In the genomic region with DNA sequence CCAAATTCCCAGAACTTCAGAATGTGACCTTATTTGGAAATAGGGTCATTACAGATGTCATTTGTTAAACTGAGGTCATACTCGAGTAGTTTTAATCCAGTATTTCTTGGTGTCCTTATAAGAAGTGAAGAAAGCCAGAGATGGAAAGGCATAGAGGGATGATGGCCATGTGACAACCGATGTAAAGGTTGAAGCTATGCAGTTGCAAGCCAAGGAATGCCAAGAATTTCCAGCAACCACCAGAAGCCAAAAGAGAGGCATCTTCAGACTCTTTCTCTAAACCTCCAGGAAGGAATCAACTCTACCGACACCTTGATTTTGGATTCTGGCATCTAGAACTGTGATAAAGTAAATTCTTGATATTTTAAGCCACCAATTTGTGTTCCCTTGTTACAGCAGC, we compare ENCODE assay signal across 29 cellular contexts.
DNase-seq lines count a peak whose midpoint lies in the region; TF ChIP-seq lines count a peak whose summit lies in the region.
"Had no signal": no experiment of that assay in that cellular context is flagged by ENCODE, and none has a peak within 500 bp of the region (broad histone marks: within the 10 kb centered on the region; RNA-seq: fewer than 3 reads in every experiment).

No MANE protein-coding gene starts in this region.

- H3K4me1 ChIP-seq in SJSA1 (replicated peaks) (peaks cover 35% of the 10 kb centered on the region), osteoblast (ENCODE audit: insufficient read depth, low read length) (peaks cover 5% of the 10 kb centered on the region)
- H3K4me1 ChIP-seq: Caco-2 had no signal

- H3K4me3 Mint-ChIP-seq in immature natural killer cell, result no peak overlapping the region
- H3K4me3 Mint-ChIP-seq: activated CD4-positive, alpha-beta memory T cell treated with anti-CD3 and anti-CD28 coated beads, Interleukin-2, amount 10 ng/mL, durations not matched to agents 7 days and 5 days; activated naive CD4-positive, alpha-beta T cell treated with anti-CD3 and anti-CD28 coated beads, Interleukin-2, amount 50 U/mL, for 24 hours; naive thymus-derived CD4-positive, alpha-beta T cell; stimulated activated naive CD8-positive, alpha-beta T cell treated with anti-CD3 and anti-CD28 coated beads, Interleukin-15, Interleukin-2, amounts not matched to agents 100 ng/mL and 50 ng/mL, for 24 hours had no signal

- H3K4me3 ChIP-seq in SJSA1 (no peak overlapping the region), fibroblast of pulmonary artery (replicated peaks; ENCODE audit: low read depth, low read length) (no peak overlapping the region), osteoblast (ENCODE audit: insufficient read depth, low read length) (no peak overlapping the region)
- H3K4me3 ChIP-seq: BLaER1 treated with 17β-estradiol and CSF1 and Interleukin-3, amounts not matched to agents 10 nM and 100 nM; cardiac muscle cell; esophagus muscularis mucosa; PC-9; skin epidermis had no signal

- DNase-seq in EH (ENCODE audit: low read depth), result peak; percentile 72
- peak in 1 of 2 experiments; percentile 48 for DNase-seq in SJSA1 (ENCODE audit: low read depth in 1 of 2, low spot score in 2 of 2)
- peak; percentile 33 for DNase-seq in fibroblast of pulmonary artery (ENCODE audit: low read depth)
- no peak for DNase-seq in osteoblast (ENCODE audit: insufficient read length, low spot score, missing footprints)
- no peak for DNase-seq in dedifferentiated amniotic fluid mesenchymal stem cell (ENCODE audit: extremely low spot score)
- no peak for DNase-seq in immature natural killer cell
- no peak for DNase-seq in NCI-H128 (lab: John Stamatoyannopoulos, UW; ENCODE audit: unreplicated experiment)
- no peak for DNase-seq in activated CD4-positive, alpha-beta T cell treated with anti-CD3 and anti-CD28 coated beads for 48 hours
- DNase-seq: activated CD4-positive, alpha-beta memory T cell treated with anti-CD3 and anti-CD28 coated beads, Interleukin-2, amount 10 ng/mL, durations not matched to agents 7 days and 5 days; activated CD8-positive, alpha-beta memory T cell treated with anti-CD3 and anti-CD28 coated beads, Interleukin-2, amount 50 U/mL, for 48 hours; anterior cingulate cortex; Caco-2; cortex of kidney; DMS79 treated with DMSO at 0.1 percent for 48 hours; hippocampal formation; Karpas-422; midbrain; naive thymus-derived CD4-positive, alpha-beta T cell; NCI-H510A treated with DMSO at 0.1 percent for 48 hours; nucleus accumbens; PC-9; SIG-M5; T-helper 1 cell had no signal

- peaks cover 0 to 5% (median 0%) of the 10 kb centered on the region in 3 donors for H3K27me3 Mint-ChIP-seq in immature natural killer cell (ENCODE audit: low read depth in 3 of 3)

- H3K27ac Mint-ChIP-seq in immature natural killer cell, result no peak overlapping the region
- H3K27ac Mint-ChIP-seq: activated CD4-positive, alpha-beta memory T cell treated with anti-CD3 and anti-CD28 coated beads, Interleukin-2, amount 10 ng/mL, durations not matched to agents 7 days and 5 days; activated naive CD4-positive, alpha-beta T cell treated with anti-CD3 and anti-CD28 coated beads, Interleukin-2, amount 50 U/mL, for 24 hours; naive thymus-derived CD4-positive, alpha-beta T cell; stimulated activated naive CD8-positive, alpha-beta T cell treated with anti-CD3 and anti-CD28 coated beads, Interleukin-15, Interleukin-2, amounts not matched to agents 100 ng/mL and 50 ng/mL, for 24 hours had no signal

- no peaks in the 10 kb centered on the region for H3K79me2 ChIP-seq in osteoblast (ENCODE audit: insufficient read depth, low read length)

- H3K9me3 Mint-ChIP-seq in immature natural killer cell, result peaks cover 0 to 2% (median 0%) of the 10 kb centered on the region in 6 donors
- H3K9me3 Mint-ChIP-seq: activated CD4-positive, alpha-beta memory T cell treated with anti-CD3 and anti-CD28 coated beads, Interleukin-2, amount 10 ng/mL, durations not matched to agents 7 days and 5 days; activated naive CD4-positive, alpha-beta T cell treated with anti-CD3 and anti-CD28 coated beads, Interleukin-2, amount 50 U/mL, for 24 hours had no signal

- H3K4me1 Mint-ChIP-seq in immature natural killer cell, result no peaks in the 10 kb centered on the region
- H3K4me1 Mint-ChIP-seq: activated CD4-positive, alpha-beta memory T cell treated with anti-CD3 and anti-CD28 coated beads, Interleukin-2, amount 10 ng/mL, durations not matched to agents 7 days and 5 days; activated naive CD4-positive, alpha-beta T cell treated with anti-CD3 and anti-CD28 coated beads, Interleukin-2, amount 50 U/mL, for 24 hours had no signal

- H3K9me3 ChIP-seq in SJSA1 (replicated peaks) (peaks cover 2% of the 10 kb centered on the region; the same call in 1 of the 2 replicates), osteoblast (ENCODE audit: low read depth, low read length) (no peaks in the 10 kb centered on the region)
- H3K9me3 ChIP-seq: Caco-2, esophagus muscularis mucosa had no signal

- H3K27ac ChIP-seq in SJSA1 (peak overlapping the region; percentile 48), osteoblast (ENCODE audit: low read depth, low read length) (no peak overlapping the region)
- H3K27ac ChIP-seq: BLaER1 treated with 17β-estradiol and CSF1 and Interleukin-3, amounts not matched to agents 10 nM and 100 nM; cardiac muscle cell; esophagus muscularis mucosa; PC-9; skin epidermis had no signal

- H3K27me3 ChIP-seq in SJSA1 (replicated peaks), result no peaks in the 10 kb centered on the region
- no peaks in the 10 kb centered on the region for H3K27me3 ChIP-seq in osteoblast (ENCODE audit: insufficient read depth, low read length)
- H3K27me3 ChIP-seq: cardiac muscle cell had no signal

- TF ChIP-seq CTCF in fibroblast of pulmonary artery (IDR thresholded peaks at IDR 0.05; ENCODE audit: low read length, missing control alignments) (no peak), osteoblast (IDR thresholded peaks at IDR 0.05; ENCODE audit: extremely low read depth, low read depth, low read length) (no peak)

- H3K36me3 Mint-ChIP-seq in immature natural killer cell, result no peaks in the 10 kb centered on the region
- H3K36me3 Mint-ChIP-seq: activated naive CD4-positive, alpha-beta T cell treated with anti-CD3 and anti-CD28 coated beads, Interleukin-2, amount 50 U/mL, for 24 hours had no signal

- H4K20me1 ChIP-seq in osteoblast (ENCODE audit: insufficient read depth, low read length), result no peaks in the 10 kb centered on the region
- H4K20me1 ChIP-seq: BLaER1 treated with 17β-estradiol and CSF1 and Interleukin-3, amounts not matched to agents 10 nM and 100 nM had no signal

- H3K36me3 ChIP-seq in SJSA1, result no peaks in the 10 kb centered on the region
- H3K36me3 ChIP-seq in osteoblast (ENCODE audit: insufficient read depth, low read length), result no peaks in the 10 kb centered on the region
- H3K36me3 ChIP-seq: BLaER1 treated with 17β-estradiol and CSF1 and Interleukin-3, amounts not matched to agents 10 nM and 100 nM; cardiac muscle cell; esophagus muscularis mucosa had no signal

- H3K4me2 ChIP-seq in osteoblast (ENCODE audit: insufficient read depth, low read length), result peak overlapping the region; percentile 8
- H3K4me2 ChIP-seq: BLaER1 treated with 17β-estradiol and CSF1 and Interleukin-3, amounts not matched to agents 10 nM and 100 nM; PC-9 had no signal

- H2AFZ ChIP-seq in osteoblast (ENCODE audit: low read length), result no peak overlapping the region
- H2AFZ ChIP-seq: PC-9 had no signal

Comparison
In these comparisons a context has a peak if more than half of its experiments do, and no peak if none do; other contexts are left out.
1. DNase-seq: peak in EH (single experiment) and fibroblast of pulmonary artery (single experiment); none in osteoblast (single experiment), dedifferentiated amniotic fluid mesenchymal stem cell (single experiment), immature natural killer cell (0 of 3), NCI-H128 (single experiment) and activated CD4-positive, alpha-beta T cell treated with anti-CD3 and anti-CD28 coated beads for 48 hours (single experiment).